Comparison of ENCODE assay signal across 1 cellular context in the genomic region with DNA sequence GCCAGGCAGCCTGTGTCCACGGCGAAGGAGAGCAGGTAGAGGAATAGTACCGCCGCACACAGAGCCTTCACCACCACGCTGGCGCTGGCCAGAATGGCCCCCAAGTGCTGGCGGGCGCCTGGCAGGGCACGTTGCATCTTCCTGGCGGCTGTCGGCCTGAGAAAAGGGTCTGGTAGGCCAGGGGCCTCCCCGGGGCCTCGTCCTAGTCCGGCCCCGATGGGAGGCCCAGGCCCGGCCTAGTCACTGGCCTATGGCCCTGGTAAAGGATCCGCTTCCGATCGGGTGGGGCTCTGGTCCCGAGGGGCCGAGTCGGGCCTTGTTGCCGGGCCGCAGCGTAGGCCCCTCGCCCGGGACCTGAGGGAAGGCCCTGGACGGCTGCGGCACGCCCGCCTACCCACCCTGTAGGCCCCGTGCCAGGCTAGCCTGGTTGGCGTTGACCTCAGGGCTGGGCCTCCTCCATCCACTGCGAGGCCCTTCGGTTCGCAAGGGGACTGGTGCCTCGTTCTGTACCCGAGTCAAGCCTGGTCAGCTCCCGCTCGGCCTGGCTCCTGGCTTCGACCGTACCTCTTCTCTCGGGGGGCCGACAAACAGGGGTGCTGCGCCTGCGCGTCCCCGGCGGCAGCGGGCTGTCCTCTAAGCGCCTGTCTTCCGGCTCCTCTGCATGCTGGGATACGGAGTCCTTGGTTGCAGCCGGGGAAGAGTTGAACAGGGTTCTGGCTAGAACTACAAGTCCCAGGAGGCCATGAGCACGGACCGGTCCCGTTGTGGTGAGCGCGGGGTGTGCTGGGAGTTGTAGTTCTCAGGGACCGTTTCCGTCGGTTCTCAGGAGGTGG.
TF ChIP-seq lines count a peak whose summit lies in the region.

A gene with protein sequence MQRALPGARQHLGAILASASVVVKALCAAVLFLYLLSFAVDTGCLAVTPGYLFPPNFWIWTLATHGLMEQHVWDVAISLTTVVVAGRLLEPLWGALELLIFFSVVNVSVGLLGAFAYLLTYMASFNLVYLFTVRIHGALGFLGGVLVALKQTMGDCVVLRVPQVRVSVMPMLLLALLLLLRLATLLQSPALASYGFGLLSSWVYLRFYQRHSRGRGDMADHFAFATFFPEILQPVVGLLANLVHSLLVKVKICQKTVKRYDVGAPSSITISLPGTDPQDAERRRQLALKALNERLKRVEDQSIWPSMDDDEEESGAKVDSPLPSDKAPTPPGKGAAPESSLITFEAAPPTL (minus strand): TSS at position 595 of the 833 bp plus-strand sequence. CDS start 458 bp downstream, at position 137.

TF ChIP-seq in HepG2, 621 proteins besides CTCF, POLR2A, EP300 and RAD21 (continued from another document and continues in another):
- TF ChIP-seq, protein P1, sequence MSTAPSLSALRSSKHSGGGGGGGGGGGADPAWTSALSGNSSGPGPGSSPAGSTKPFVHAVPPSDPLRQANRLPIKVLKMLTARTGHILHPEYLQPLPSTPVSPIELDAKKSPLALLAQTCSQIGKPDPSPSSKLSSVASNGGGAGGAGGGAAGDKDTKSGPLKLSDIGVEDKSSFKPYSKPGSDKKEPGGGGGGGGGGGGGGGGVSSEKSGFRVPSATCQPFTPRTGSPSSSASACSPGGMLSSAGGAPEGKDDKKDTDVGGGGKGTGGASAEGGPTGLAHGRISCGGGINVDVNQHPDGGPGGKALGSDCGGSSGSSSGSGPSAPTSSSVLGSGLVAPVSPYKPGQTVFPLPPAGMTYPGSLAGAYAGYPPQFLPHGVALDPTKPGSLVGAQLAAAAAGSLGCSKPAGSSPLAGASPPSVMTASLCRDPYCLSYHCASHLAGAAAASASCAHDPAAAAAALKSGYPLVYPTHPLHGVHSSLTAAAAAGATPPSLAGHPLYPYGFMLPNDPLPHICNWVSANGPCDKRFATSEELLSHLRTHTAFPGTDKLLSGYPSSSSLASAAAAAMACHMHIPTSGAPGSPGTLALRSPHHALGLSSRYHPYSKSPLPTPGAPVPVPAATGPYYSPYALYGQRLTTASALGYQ (CRISPR knock-in tag; IDR thresholded peaks at IDR 0.05) = no peak
- TF ChIP-seq, protein P2, sequence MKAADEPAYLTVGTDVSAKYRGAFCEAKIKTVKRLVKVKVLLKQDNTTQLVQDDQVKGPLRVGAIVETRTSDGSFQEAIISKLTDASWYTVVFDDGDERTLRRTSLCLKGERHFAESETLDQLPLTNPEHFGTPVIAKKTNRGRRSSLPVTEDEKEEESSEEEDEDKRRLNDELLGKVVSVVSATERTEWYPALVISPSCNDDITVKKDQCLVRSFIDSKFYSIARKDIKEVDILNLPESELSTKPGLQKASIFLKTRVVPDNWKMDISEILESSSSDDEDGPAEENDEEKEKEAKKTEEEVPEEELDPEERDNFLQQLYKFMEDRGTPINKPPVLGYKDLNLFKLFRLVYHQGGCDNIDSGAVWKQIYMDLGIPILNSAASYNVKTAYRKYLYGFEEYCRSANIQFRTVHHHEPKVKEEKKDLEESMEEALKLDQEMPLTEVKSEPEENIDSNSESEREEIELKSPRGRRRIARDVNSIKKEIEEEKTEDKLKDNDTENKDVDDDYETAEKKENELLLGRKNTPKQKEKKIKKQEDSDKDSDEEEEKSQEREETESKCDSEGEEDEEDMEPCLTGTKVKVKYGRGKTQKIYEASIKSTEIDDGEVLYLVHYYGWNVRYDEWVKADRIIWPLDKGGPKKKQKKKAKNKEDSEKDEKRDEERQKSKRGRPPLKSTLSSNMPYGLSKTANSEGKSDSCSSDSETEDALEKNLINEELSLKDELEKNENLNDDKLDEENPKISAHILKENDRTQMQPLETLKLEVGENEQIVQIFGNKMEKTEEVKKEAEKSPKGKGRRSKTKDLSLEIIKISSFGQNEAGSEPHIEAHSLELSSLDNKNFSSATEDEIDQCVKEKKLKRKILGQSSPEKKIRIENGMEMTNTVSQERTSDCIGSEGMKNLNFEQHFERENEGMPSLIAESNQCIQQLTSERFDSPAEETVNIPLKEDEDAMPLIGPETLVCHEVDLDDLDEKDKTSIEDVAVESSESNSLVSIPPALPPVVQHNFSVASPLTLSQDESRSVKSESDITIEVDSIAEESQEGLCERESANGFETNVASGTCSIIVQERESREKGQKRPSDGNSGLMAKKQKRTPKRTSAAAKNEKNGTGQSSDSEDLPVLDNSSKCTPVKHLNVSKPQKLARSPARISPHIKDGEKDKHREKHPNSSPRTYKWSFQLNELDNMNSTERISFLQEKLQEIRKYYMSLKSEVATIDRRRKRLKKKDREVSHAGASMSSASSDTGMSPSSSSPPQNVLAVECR (CRISPR knock-in tag; IDR thresholded peaks at IDR 0.05; ENCODE audit: borderline replicate concordance) = peak; percentile 89
- TF ChIP-seq BORCS8-MEF2B (CRISPR knock-in tag; IDR thresholded peaks at IDR 0.05) (peak; percentile 32; the same call in 1 of the 2 replicates), SATB2 (CRISPR knock-in tag; IDR thresholded peaks at IDR 0.05) (no peak; the same call in 1 of the 2 replicates), SNAI1 (CRISPR knock-in tag; IDR thresholded peaks at IDR 0.05; ENCODE audit: borderline replicate concordance) (no peak), TEAD3 (CRISPR knock-in tag; optimal IDR thresholded peaks at IDR 0.05; ENCODE audit: borderline replicate concordance) (no peak), ZNF17 (CRISPR knock-in tag; IDR thresholded peaks at IDR 0.05) (no peak), TBX3 (IDR thresholded peaks at IDR 0.05; ENCODE audit: borderline replicate concordance) (0 out of 2 replicates have a peak, but pooled peaks have one; percentile 10), U2AF2 (IDR thresholded peaks at IDR 0.05; ENCODE audit: low read depth, low read length) (no peak), ZNF605 (CRISPR knock-in tag; IDR thresholded peaks at IDR 0.05) (peak; percentile 92), HNRNPLL (IDR thresholded peaks at IDR 0.05; ENCODE audit: low read depth, low read length, poor library complexity, severe bottlenecking) (peak; percentile 55), NR2F1 (CRISPR knock-in tag; IDR thresholded peaks at IDR 0.05) (no peak), ZNF883 (CRISPR knock-in tag; IDR thresholded peaks at IDR 0.05; ENCODE audit: not compliant biosample characterization) (peak; percentile 45), HNRNPH1 (optimal IDR thresholded peaks at IDR 0.05; ENCODE audit: low read depth, low read length) (no peak), ZBTB42 (CRISPR knock-in tag; IDR thresholded peaks at IDR 0.05) (peak; percentile 53; the same call in 1 of the 2 replicates), ZNF432 (CRISPR knock-in tag; IDR thresholded peaks at IDR 0.05; ENCODE audit: borderline replicate concordance) (no peak), ZNF720 (CRISPR knock-in tag; IDR thresholded peaks at IDR 0.05) (no peak), ZNF160 (CRISPR knock-in tag; IDR thresholded peaks at IDR 0.05) (no peak; the same call in 1 of the 2 replicates), SMAD3 (CRISPR knock-in tag; IDR thresholded peaks at IDR 0.05) (no peak), CCAR2 (optimal IDR thresholded peaks at IDR 0.05; ENCODE audit: low read depth, low read length) (no peak), LCORL (IDR thresholded peaks at IDR 0.05) (0 out of 2 replicates have a peak, but pooled peaks have one; percentile 39), LCORL (CRISPR knock-in tag; IDR thresholded peaks at IDR 0.05) (0 out of 2 replicates have a peak, but pooled peaks have one; percentile 40), ETS1 (CRISPR knock-in tag; IDR thresholded peaks at IDR 0.05) (no peak), YY1 (IDR thresholded peaks at IDR 0.05; ENCODE audit: insufficient read depth, insufficient replicate concordance, low read depth, low read length) (peak; percentile 69), PAWR (CRISPR knock-in tag; IDR thresholded peaks at IDR 0.05; ENCODE audit: borderline replicate concordance) (no peak), ZNF800 (CRISPR knock-in tag; IDR thresholded peaks at IDR 0.05) (0 out of 2 replicates have a peak, but pooled peaks have one; percentile 63), CSRNP1 (CRISPR knock-in tag; IDR thresholded peaks at IDR 0.05) (peak; percentile 60; the same call in 1 of the 2 replicates), ZBTB3 (CRISPR knock-in tag; IDR thresholded peaks at IDR 0.05; ENCODE audit: borderline replicate concordance, low read depth) (no peak), ZFP90 (CRISPR knock-in tag; IDR thresholded peaks at IDR 0.05; ENCODE audit: borderline replicate concordance) (peak; percentile 82; the same call in 1 of the 2 replicates), AKAP8 (CRISPR knock-in tag; IDR thresholded peaks at IDR 0.05) (peak; percentile 81), CREM (IDR thresholded peaks at IDR 0.05) (peak; percentile 100), CREM (CRISPR knock-in tag; IDR thresholded peaks at IDR 0.05) (no peak), ZBTB46 (CRISPR knock-in tag; IDR thresholded peaks at IDR 0.05; ENCODE audit: borderline replicate concordance) (no peak), ZNF652 (CRISPR knock-in tag; IDR thresholded peaks at IDR 0.05; ENCODE audit: borderline replicate concordance, low read depth) (0 out of 2 replicates have a peak, but pooled peaks have one; percentile 10), SMARCE1 (IDR thresholded peaks at IDR 0.05; ENCODE audit: borderline replicate concordance) (no peak), JUNB (CRISPR knock-in tag; IDR thresholded peaks at IDR 0.05; ENCODE audit: borderline replicate concordance) (no peak), MNT (IDR thresholded peaks at IDR 0.05) (no peak), NFIB (CRISPR knock-in tag; IDR thresholded peaks at IDR 0.05; ENCODE audit: borderline replicate concordance) (no peak), NFYC (CRISPR knock-in tag; IDR thresholded peaks at IDR 0.05) (peak; percentile 54), RARG (CRISPR knock-in tag; IDR thresholded peaks at IDR 0.05; ENCODE audit: low read depth) (peak; percentile 79), BCL6 (CRISPR knock-in tag; IDR thresholded peaks at IDR 0.05) (peak; percentile 25; the same call in 1 of the 2 replicates), ZNF713 (CRISPR knock-in tag; IDR thresholded peaks at IDR 0.05) (0 out of 2 replicates have a peak, but pooled peaks have one; percentile 81)
